Comparison of ENCODE assay signal across 1 cellular context in the genomic region with DNA sequence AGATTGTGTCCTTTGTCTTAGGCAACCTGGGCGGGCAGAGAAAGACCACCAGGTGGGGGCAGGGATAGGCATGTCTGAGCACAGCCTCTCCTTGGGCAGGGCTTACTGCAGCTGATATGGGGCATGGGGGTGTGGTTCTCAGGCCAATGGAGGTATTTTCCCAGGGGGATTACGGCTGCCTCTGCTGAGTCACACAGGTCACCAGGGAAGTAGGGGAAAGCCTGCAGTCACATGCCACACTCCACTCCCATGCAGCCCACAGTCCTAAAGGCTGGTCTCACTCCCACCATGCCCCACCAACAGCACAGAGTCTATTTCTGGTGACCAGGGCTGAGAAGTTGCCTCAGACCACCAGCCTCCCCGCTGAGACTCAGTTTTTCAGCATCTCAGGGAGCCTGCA.
A peak's percentile ranks its signal among the peaks of the same experiment; 100 is the strongest.
TF ChIP-seq lines count a peak whose summit lies in the region.

No MANE protein-coding gene starts in this region.

TF ChIP-seq in GM12878, 131 proteins besides CTCF, POLR2A, EP300 and RAD21 (continued from another document and continues in another):
- TF ChIP-seq, protein P1, sequence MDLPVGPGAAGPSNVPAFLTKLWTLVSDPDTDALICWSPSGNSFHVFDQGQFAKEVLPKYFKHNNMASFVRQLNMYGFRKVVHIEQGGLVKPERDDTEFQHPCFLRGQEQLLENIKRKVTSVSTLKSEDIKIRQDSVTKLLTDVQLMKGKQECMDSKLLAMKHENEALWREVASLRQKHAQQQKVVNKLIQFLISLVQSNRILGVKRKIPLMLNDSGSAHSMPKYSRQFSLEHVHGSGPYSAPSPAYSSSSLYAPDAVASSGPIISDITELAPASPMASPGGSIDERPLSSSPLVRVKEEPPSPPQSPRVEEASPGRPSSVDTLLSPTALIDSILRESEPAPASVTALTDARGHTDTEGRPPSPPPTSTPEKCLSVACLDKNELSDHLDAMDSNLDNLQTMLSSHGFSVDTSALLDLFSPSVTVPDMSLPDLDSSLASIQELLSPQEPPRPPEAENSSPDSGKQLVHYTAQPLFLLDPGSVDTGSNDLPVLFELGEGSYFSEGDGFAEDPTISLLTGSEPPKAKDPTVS (IDR thresholded peaks at IDR 0.05; ENCODE audit: low read depth, low read length), result no peak
- TF ChIP-seq, protein P2, sequence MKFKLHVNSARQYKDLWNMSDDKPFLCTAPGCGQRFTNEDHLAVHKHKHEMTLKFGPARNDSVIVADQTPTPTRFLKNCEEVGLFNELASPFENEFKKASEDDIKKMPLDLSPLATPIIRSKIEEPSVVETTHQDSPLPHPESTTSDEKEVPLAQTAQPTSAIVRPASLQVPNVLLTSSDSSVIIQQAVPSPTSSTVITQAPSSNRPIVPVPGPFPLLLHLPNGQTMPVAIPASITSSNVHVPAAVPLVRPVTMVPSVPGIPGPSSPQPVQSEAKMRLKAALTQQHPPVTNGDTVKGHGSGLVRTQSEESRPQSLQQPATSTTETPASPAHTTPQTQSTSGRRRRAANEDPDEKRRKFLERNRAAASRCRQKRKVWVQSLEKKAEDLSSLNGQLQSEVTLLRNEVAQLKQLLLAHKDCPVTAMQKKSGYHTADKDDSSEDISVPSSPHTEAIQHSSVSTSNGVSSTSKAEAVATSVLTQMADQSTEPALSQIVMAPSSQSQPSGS (IDR thresholded peaks at IDR 0.05; ENCODE audit: low read length), result no peak; the same call in 1 of the 2 replicates
- no peak for TF ChIP-seq KAT2A (conservative IDR thresholded peaks at IDR 0.05; ENCODE audit: control insufficient read depth, low read depth, low read length)
- no peak for TF ChIP-seq RFX5 (IDR thresholded peaks at IDR 0.05; ENCODE audit: low read depth, low read length)
- TF ChIP-seq, protein P3, sequence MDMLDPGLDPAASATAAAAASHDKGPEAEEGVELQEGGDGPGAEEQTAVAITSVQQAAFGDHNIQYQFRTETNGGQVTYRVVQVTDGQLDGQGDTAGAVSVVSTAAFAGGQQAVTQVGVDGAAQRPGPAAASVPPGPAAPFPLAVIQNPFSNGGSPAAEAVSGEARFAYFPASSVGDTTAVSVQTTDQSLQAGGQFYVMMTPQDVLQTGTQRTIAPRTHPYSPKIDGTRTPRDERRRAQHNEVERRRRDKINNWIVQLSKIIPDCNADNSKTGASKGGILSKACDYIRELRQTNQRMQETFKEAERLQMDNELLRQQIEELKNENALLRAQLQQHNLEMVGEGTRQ (IDR thresholded peaks at IDR 0.05; ENCODE audit: borderline replicate concordance, low read depth, low read length), result no peak
- no peak for TF ChIP-seq SREBF2 (IDR thresholded peaks at IDR 0.05; ENCODE audit: low read length)
- no peak for TF ChIP-seq ASH2L (IDR thresholded peaks at IDR 0.05; ENCODE audit: borderline replicate concordance, low read depth)
- no peak for TF ChIP-seq ZSCAN29 (IDR thresholded peaks at IDR 0.05)
- no peak for TF ChIP-seq EED (IDR thresholded peaks at IDR 0.05; ENCODE audit: low read depth)
- peak; percentile 43; the same call in 1 of the 2 replicates for TF ChIP-seq RUNX3 (IDR thresholded peaks at IDR 0.05; ENCODE audit: low read length)
- no peak for TF ChIP-seq NR2C2 (IDR thresholded peaks at IDR 0.05; ENCODE audit: borderline replicate concordance, control insufficient read depth, insufficient read length, low read depth)
- no peak for TF ChIP-seq TARDBP (IDR thresholded peaks at IDR 0.05; ENCODE audit: borderline replicate concordance)
- no peak for TF ChIP-seq JUND (IDR thresholded peaks at IDR 0.05; ENCODE audit: low read depth, low read length)
- TF ChIP-seq, protein P4, sequence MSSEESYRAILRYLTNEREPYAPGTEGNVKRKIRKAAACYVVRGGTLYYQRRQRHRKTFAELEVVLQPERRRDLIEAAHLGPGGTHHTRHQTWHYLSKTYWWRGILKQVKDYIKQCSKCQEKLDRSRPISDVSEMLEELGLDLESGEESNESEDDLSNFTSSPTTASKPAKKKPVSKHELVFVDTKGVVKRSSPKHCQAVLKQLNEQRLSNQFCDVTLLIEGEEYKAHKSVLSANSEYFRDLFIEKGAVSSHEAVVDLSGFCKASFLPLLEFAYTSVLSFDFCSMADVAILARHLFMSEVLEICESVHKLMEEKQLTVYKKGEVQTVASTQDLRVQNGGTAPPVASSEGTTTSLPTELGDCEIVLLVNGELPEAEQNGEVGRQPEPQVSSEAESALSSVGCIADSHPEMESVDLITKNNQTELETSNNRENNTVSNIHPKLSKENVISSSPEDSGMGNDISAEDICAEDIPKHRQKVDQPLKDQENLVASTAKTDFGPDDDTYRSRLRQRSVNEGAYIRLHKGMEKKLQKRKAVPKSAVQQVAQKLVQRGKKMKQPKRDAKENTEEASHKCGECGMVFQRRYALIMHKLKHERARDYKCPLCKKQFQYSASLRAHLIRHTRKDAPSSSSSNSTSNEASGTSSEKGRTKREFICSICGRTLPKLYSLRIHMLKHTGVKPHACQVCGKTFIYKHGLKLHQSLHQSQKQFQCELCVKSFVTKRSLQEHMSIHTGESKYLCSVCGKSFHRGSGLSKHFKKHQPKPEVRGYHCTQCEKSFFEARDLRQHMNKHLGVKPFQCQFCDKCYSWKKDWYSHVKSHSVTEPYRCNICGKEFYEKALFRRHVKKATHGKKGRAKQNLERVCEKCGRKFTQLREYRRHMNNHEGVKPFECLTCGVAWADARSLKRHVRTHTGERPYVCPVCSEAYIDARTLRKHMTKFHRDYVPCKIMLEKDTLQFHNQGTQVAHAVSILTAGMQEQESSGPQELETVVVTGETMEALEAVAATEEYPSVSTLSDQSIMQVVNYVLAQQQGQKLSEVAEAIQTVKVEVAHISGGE (CRISPR knock-in tag; IDR thresholded peaks at IDR 0.05), result no peak
- TF ChIP-seq, protein P5, sequence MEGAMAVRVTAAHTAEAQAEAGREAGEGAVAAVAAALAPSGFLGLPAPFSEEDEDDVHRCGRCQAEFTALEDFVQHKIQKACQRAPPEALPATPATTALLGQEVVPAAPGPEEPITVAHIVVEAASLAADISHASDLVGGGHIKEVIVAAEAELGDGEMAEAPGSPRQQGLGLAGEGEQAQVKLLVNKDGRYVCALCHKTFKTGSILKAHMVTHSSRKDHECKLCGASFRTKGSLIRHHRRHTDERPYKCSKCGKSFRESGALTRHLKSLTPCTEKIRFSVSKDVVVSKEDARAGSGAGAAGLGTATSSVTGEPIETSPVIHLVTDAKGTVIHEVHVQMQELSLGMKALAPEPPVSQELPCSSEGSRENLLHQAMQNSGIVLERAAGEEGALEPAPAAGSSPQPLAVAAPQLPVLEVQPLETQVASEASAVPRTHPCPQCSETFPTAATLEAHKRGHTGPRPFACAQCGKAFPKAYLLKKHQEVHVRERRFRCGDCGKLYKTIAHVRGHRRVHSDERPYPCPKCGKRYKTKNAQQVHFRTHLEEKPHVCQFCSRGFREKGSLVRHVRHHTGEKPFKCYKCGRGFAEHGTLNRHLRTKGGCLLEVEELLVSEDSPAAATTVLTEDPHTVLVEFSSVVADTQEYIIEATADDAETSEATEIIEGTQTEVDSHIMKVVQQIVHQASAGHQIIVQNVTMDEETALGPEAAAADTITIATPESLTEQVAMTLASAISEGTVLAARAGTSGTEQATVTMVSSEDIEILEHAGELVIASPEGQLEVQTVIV (IDR thresholded peaks at IDR 0.05; ENCODE audit: borderline replicate concordance, partially characterized antibody), result no peak
- TF ChIP-seq TCF12 (IDR thresholded peaks at IDR 0.05; ENCODE audit: low read depth, low read length), result peak; percentile 30; the same call in 1 of the 2 replicates
- no peak for TF ChIP-seq ZBED1 (IDR thresholded peaks at IDR 0.05; ENCODE audit: borderline replicate concordance)
- no peak for TF ChIP-seq SMARCA5 (IDR thresholded peaks at IDR 0.05)
- TF ChIP-seq, protein P6, sequence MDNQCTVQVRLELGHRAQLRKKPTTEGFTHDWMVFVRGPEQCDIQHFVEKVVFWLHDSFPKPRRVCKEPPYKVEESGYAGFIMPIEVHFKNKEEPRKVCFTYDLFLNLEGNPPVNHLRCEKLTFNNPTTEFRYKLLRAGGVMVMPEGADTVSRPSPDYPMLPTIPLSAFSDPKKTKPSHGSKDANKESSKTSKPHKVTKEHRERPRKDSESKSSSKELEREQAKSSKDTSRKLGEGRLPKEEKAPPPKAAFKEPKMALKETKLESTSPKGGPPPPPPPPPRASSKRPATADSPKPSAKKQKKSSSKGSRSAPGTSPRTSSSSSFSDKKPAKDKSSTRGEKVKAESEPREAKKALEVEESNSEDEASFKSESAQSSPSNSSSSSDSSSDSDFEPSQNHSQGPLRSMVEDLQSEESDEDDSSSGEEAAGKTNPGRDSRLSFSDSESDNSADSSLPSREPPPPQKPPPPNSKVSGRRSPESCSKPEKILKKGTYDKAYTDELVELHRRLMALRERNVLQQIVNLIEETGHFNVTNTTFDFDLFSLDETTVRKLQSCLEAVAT (IDR thresholded peaks at IDR 0.05), result no peak
- TF ChIP-seq SIX5 (IDR thresholded peaks at IDR 0.05; ENCODE audit: low read depth, low read length, severe bottlenecking), result no peak
- TF ChIP-seq DPF2 (IDR thresholded peaks at IDR 0.05), result no peak; the same call in 1 of the 2 replicates
- no peak for TF ChIP-seq CBX3 (IDR thresholded peaks at IDR 0.05; ENCODE audit: borderline replicate concordance, low read depth)
- TF ChIP-seq MYC (IDR thresholded peaks at IDR 0.05; ENCODE audit: insufficient read depth, insufficient read length, insufficient replicate concordance, low read length, severe bottlenecking), result no peak
- no peak for TF ChIP-seq HDAC2 (IDR thresholded peaks at IDR 0.05)
- no peak for TF ChIP-seq RB1 (IDR thresholded peaks at IDR 0.05; ENCODE audit: borderline replicate concordance)
- TF ChIP-seq, protein P7, sequence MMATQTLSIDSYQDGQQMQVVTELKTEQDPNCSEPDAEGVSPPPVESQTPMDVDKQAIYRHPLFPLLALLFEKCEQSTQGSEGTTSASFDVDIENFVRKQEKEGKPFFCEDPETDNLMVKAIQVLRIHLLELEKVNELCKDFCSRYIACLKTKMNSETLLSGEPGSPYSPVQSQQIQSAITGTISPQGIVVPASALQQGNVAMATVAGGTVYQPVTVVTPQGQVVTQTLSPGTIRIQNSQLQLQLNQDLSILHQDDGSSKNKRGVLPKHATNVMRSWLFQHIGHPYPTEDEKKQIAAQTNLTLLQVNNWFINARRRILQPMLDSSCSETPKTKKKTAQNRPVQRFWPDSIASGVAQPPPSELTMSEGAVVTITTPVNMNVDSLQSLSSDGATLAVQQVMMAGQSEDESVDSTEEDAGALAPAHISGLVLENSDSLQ (IDR thresholded peaks at IDR 0.05), result no peak
- no peak for TF ChIP-seq ATF7 (IDR thresholded peaks at IDR 0.05; ENCODE audit: low read depth)
- peak; percentile 29; the same call in 1 of the 2 replicates for TF ChIP-seq PAX5 (IDR thresholded peaks at IDR 0.05; ENCODE audit: borderline replicate concordance, low read depth, low read length)
- TF ChIP-seq, protein P8, sequence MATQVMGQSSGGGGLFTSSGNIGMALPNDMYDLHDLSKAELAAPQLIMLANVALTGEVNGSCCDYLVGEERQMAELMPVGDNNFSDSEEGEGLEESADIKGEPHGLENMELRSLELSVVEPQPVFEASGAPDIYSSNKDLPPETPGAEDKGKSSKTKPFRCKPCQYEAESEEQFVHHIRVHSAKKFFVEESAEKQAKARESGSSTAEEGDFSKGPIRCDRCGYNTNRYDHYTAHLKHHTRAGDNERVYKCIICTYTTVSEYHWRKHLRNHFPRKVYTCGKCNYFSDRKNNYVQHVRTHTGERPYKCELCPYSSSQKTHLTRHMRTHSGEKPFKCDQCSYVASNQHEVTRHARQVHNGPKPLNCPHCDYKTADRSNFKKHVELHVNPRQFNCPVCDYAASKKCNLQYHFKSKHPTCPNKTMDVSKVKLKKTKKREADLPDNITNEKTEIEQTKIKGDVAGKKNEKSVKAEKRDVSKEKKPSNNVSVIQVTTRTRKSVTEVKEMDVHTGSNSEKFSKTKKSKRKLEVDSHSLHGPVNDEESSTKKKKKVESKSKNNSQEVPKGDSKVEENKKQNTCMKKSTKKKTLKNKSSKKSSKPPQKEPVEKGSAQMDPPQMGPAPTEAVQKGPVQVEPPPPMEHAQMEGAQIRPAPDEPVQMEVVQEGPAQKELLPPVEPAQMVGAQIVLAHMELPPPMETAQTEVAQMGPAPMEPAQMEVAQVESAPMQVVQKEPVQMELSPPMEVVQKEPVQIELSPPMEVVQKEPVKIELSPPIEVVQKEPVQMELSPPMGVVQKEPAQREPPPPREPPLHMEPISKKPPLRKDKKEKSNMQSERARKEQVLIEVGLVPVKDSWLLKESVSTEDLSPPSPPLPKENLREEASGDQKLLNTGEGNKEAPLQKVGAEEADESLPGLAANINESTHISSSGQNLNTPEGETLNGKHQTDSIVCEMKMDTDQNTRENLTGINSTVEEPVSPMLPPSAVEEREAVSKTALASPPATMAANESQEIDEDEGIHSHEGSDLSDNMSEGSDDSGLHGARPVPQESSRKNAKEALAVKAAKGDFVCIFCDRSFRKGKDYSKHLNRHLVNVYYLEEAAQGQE (IDR thresholded peaks at IDR 0.05; ENCODE audit: low read depth, low read length), result no peak
- no peak for TF ChIP-seq SMAD5 (IDR thresholded peaks at IDR 0.05; ENCODE audit: low read depth)
- TF ChIP-seq CBX5 (IDR thresholded peaks at IDR 0.05; ENCODE audit: low read depth), result no peak
- peak; percentile 14; the same call in 1 of the 2 replicates for TF ChIP-seq JUNB (IDR thresholded peaks at IDR 0.05)
- TF ChIP-seq NFYA (IDR thresholded peaks at IDR 0.05; ENCODE audit: borderline replicate concordance, low read depth, low read length), result no peak
- no peak for TF ChIP-seq CHD1 (IDR thresholded peaks at IDR 0.05; ENCODE audit: low read depth, low read length)
- TF ChIP-seq BHLHE40 (IDR thresholded peaks at IDR 0.05; ENCODE audit: borderline replicate concordance in 1 of 2, low read depth in 2 of 2, low read length in 1 of 2), result peak; percentile 23 to 72; a peak in 3 of 4 replicates
- TF ChIP-seq WRNIP1 (IDR thresholded peaks at IDR 0.05; ENCODE audit: borderline replicate concordance, low read depth, low read length), result no peak
- TF ChIP-seq YBX1 (IDR thresholded peaks at IDR 0.05), result no peak
- TF ChIP-seq IKZF2 (IDR thresholded peaks at IDR 0.05), result 0 out of 4 replicates have a peak, but pooled peaks of 1 of the 2 experiments have one; percentile 20
- TF ChIP-seq ZNF274 (IDR thresholded peaks at IDR 0.05; ENCODE audit: insufficient read depth, insufficient read length), result no peak
